ENCODE assay signal across 1 cellular context in the genomic region with DNA sequence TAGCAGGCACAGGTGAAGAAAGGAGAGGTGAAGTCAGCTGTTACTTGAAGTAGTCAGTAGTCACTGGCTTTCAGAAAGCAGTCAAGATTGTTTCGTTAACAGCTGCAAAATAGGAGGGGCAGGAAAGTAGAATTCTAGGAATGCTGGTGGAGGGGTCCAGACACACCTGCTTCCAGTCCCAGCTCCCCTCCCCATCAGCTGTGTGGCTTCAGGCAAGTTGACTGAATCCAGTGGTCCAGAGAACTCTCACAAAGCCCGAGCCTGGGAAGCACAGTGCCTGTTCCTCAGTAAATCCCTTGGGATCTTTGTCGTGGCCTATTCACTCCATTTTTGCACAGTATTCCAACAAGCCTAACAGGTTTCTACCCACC.
TF ChIP-seq lines count a peak whose summit lies in the region.

No MANE protein-coding gene starts in this region.

TF ChIP-seq in GM23338, 12 proteins besides CTCF, POLR2A, EP300 and RAD21 (continued from another document):
- TF ChIP-seq, protein P1, sequence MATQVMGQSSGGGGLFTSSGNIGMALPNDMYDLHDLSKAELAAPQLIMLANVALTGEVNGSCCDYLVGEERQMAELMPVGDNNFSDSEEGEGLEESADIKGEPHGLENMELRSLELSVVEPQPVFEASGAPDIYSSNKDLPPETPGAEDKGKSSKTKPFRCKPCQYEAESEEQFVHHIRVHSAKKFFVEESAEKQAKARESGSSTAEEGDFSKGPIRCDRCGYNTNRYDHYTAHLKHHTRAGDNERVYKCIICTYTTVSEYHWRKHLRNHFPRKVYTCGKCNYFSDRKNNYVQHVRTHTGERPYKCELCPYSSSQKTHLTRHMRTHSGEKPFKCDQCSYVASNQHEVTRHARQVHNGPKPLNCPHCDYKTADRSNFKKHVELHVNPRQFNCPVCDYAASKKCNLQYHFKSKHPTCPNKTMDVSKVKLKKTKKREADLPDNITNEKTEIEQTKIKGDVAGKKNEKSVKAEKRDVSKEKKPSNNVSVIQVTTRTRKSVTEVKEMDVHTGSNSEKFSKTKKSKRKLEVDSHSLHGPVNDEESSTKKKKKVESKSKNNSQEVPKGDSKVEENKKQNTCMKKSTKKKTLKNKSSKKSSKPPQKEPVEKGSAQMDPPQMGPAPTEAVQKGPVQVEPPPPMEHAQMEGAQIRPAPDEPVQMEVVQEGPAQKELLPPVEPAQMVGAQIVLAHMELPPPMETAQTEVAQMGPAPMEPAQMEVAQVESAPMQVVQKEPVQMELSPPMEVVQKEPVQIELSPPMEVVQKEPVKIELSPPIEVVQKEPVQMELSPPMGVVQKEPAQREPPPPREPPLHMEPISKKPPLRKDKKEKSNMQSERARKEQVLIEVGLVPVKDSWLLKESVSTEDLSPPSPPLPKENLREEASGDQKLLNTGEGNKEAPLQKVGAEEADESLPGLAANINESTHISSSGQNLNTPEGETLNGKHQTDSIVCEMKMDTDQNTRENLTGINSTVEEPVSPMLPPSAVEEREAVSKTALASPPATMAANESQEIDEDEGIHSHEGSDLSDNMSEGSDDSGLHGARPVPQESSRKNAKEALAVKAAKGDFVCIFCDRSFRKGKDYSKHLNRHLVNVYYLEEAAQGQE (IDR thresholded peaks at IDR 0.05; ENCODE audit: unreplicated experiment): no peak
- TF ChIP-seq CREB1 (CRISPR knock-in tag; IDR thresholded peaks at IDR 0.05; ENCODE audit: low read depth) (no peak), ZNF462 (CRISPR knock-in tag; IDR thresholded peaks at IDR 0.05) (no peak), STAT1 (IDR thresholded peaks at IDR 0.05; ENCODE audit: unreplicated experiment) (no peak), EZH2 (IDR thresholded peaks at IDR 0.05; ENCODE audit: low read depth, unreplicated experiment) (no peak), ZNF331 (CRISPR knock-in tag; IDR thresholded peaks at IDR 0.05; ENCODE audit: low read depth) (no peak)
